Comparison of ENCODE assay signal across 26 cellular contexts in genomic region chr12:64203775-64204174, GRCh38.
"Had no signal": no experiment of that assay in that cellular context is flagged by ENCODE, and none has a peak within 500 bp of the region (broad histone marks: within the 10 kb centered on the region; RNA-seq: fewer than 3 reads in every experiment).

No MANE protein-coding gene starts in this region.

- H3K4me2 ChIP-seq: hepatocyte had no signal

- H3K4me3 ChIP-seq: coronary artery, dorsolateral prefrontal cortex, esophagus muscularis mucosa, gastroesophageal sphincter, heart left ventricle, hepatocyte, left lung, lung had no signal

- DNase-seq: dermis blood vessel endothelial cell; dorsolateral prefrontal cortex; effector CD4-positive, alpha-beta T cell; effector memory CD4-positive, alpha-beta T cell; foreskin keratinocyte; heart left ventricle; hypothalamus; immature natural killer cell; islet precursor cell; kidney; kidney glomerular epithelial cell; left cardiac atrium; left lung; left ventricle myocardium superior; mammary epithelial cell; mesendoderm; midbrain; naive thymus-derived CD4-positive, alpha-beta T cell had no signal

- H3K4me1 ChIP-seq: esophagus muscularis mucosa, foreskin keratinocyte, gastroesophageal sphincter, heart left ventricle, left lung had no signal

- ATAC-seq: foreskin keratinocyte; gastroesophageal sphincter; heart left ventricle; left cardiac atrium; left lung; left ventricle myocardium superior; naive thymus-derived CD4-positive, alpha-beta T cell had no signal

- H3K9me3 ChIP-seq: esophagus muscularis mucosa, gastroesophageal sphincter, heart left ventricle, left lung had no signal

- FAIRE-seq: colon, endothelial cell of umbilical vein, frontal cortex, kidney had no signal

- H3K27me3 ChIP-seq: dorsolateral prefrontal cortex, esophagus muscularis mucosa, foreskin keratinocyte, gastroesophageal sphincter, heart left ventricle, hepatocyte, left lung had no signal

- H3K79me2 ChIP-seq: hepatocyte had no signal

- H3K27ac ChIP-seq: coronary artery, dorsolateral prefrontal cortex, esophagus muscularis mucosa, foreskin keratinocyte, gastroesophageal sphincter, heart left ventricle, hepatocyte, left lung had no signal

- H2AFZ ChIP-seq: hepatocyte had no signal
